Comparison of ENCODE assay signal across 8 cellular contexts in the genomic region with DNA sequence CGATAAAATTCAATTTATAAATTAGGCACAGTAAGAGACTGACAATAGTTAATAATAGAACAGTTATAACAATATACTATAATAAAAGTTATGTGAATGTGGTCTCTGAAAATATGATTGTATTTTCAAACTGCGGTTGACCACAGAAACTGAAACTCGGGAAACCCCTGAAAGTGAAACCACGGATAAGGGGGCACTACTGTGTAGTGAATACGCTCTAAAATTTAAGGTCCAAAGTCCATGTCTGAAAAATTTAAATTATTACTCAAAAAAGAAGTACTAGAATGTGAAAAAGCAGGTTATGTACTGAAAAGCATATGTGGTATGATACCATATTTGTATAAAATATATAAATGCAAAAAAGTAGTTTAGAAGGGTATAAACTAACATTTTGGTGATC. TPM values are rescaled to one million over a fixed set of nuclear protein-coding genes. Genes with fewer than 3 reads are reported as not detected.
DNase-seq lines count a peak whose midpoint lies in the region; ATAC-seq, FAIRE-seq and TF ChIP-seq lines count a peak whose summit lies in the region.

No MANE protein-coding gene starts in this region.

- H3K4me1 ChIP-seq in BLaER1 (peaks cover 52% of the 10 kb centered on the region), MM.1S (ENCODE audit: low read length) (peaks cover 5% of the 10 kb centered on the region; the same call in 1 of the 2 replicates)

- no peak for ATAC-seq in naive thymus-derived CD8-positive, alpha-beta T cell
- no peak for ATAC-seq in HG02642 (IDR thresholded peaks at IDR 0.05; ENCODE audit: poor library complexity, unreplicated experiment)

- H4K20me1 ChIP-seq in BLaER1: no peaks in the 10 kb centered on the region
- no peaks in the 10 kb centered on the region for H4K20me1 ChIP-seq in MM.1S (ENCODE audit: insufficient read depth, low read length)

- FAIRE-seq in GM12891 (lab: Jason Lieb, UNC): no peak

- H3K4me3 Mint-ChIP-seq in naive thymus-derived CD8-positive, alpha-beta T cell: peak overlapping the region in 9 of 10 donors; percentile 82 to 97 (median 92)

- no peaks in the 10 kb centered on the region for H3K79me2 ChIP-seq in MM.1S (ENCODE audit: low read length)

- POLR2A ChIA-PET in naive thymus-derived CD8-positive, alpha-beta T cell (lab: Charles Lee): no interaction called here

- H3K9ac ChIP-seq in BLaER1 (peak overlapping the region; percentile 86), MM.1S (ENCODE audit: low read length) (no peak overlapping the region)

- H3K27me3 ChIP-seq in BLaER1 (no peaks in the 10 kb centered on the region), MM.1S (replicated peaks; ENCODE audit: insufficient read depth, low read length) (peaks cover 16% of the 10 kb centered on the region; the same call in 1 of the 2 replicates)

- peaks cover 29% of the 10 kb centered on the region for H3F3A ChIP-seq in MM.1S (ENCODE audit: insufficient read depth, low read length)

- no peaks in the 10 kb centered on the region for H3K36me3 Mint-ChIP-seq in naive thymus-derived CD8-positive, alpha-beta T cell

- H3K4me2 ChIP-seq in BLaER1 (peak overlapping the region; percentile 89), MM.1S (ENCODE audit: low read depth, low read length) (peak overlapping the region; percentile 96)

- H3K27ac ChIP-seq in BLaER1: peak overlapping the region; percentile 84
- H3K27ac ChIP-seq in MM.1S (ENCODE audit: low read length): no peak overlapping the region

- no peak overlapping the region for H2AFZ ChIP-seq in MM.1S (ENCODE audit: low read length)

- H3K36me3 ChIP-seq in BLaER1: no peaks in the 10 kb centered on the region
- no peaks in the 10 kb centered on the region for H3K36me3 ChIP-seq in MM.1S (replicated peaks; ENCODE audit: insufficient read depth, low read length)

- TF ChIP-seq CTCF in MM.1S (IDR thresholded peaks at IDR 0.05; ENCODE audit: low read length): no peak

- peak overlapping the region; percentile 85 for H3K4me3 ChIP-seq in BLaER1
- H3K4me3 ChIP-seq in MM.1S (ENCODE audit: low read length): peak overlapping the region; percentile 89

- H3K4me1 Mint-ChIP-seq in naive thymus-derived CD8-positive, alpha-beta T cell: peaks cover 11 to 53% (median 44%) of the 10 kb centered on the region in 4 donors

- peak overlapping the region in 8 of 10 donors; percentile 83 to 98 (median 96) for H3K27ac Mint-ChIP-seq in naive thymus-derived CD8-positive, alpha-beta T cell

- H3K9me2 ChIP-seq in MM.1S (replicated peaks; ENCODE audit: insufficient read depth, low read length): no peaks in the 10 kb centered on the region

- H3K9me3 ChIP-seq in BLaER1: no peaks in the 10 kb centered on the region
- no peaks in the 10 kb centered on the region for H3K9me3 ChIP-seq in MM.1S (replicated peaks; ENCODE audit: insufficient read depth, low read length)

- no peaks in the 10 kb centered on the region for H3K27me3 Mint-ChIP-seq in naive thymus-derived CD8-positive, alpha-beta T cell

- no peak for TF ChIP-seq POLR2A in GM12891 (IDR thresholded peaks at IDR 0.05; ENCODE audit: low read depth, low read length)

- DNase-seq in MM.1S: peak; percentile 53
- DNase-seq in dermis blood vessel endothelial cell: peak; percentile 45
- DNase-seq in naive thymus-derived CD8-positive, alpha-beta T cell: peak in 5 of 10 donors; percentile 4 to 45 (median 19)
- DNase-seq in putamen (ENCODE audit: low spot score): no peak
- no peak for DNase-seq in GM12891 (ENCODE audit: insufficient read length, low spot score)
- no peak for DNase-seq in NCI-H2107 (lab: John Stamatoyannopoulos, UW)

- no peaks in the 10 kb centered on the region for H3K9me3 Mint-ChIP-seq in naive thymus-derived CD8-positive, alpha-beta T cell

TF ChIP-seq in GM12891, 5 proteins besides CTCF, POLR2A, EP300 and RAD21:
- TF ChIP-seq TAF1 (IDR thresholded peaks at IDR 0.05; ENCODE audit: low read depth, low read length) (no peak), PAX5 (IDR thresholded peaks at IDR 0.05; ENCODE audit: insufficient read depth, low read length, severe bottlenecking) (no peak), POU2F2 (IDR thresholded peaks at IDR 0.05; ENCODE audit: low read depth, low read length) (no peak), POLR2AphosphoS5 (IDR thresholded peaks at IDR 0.05; ENCODE audit: low read depth, low read length) (no peak), SPI1 (IDR thresholded peaks at IDR 0.05; ENCODE audit: low read depth, low read length) (no peak)

RNA-seq across cellular contexts. Expression of a gene that starts 1.9 kb away (rescaled TPM):
- total RNA-seq in dermis blood vessel endothelial cell: 20.9 and 21.7 TPM in 2 replicates
- 10 to 100 TPM; 11.5 to 16.8 TPM for total RNA-seq in naive thymus-derived CD8-positive, alpha-beta T cell
- 10 to 100 TPM; 36.5 to 51.9 (median 39.6) TPM for polyA plus RNA-seq in naive thymus-derived CD8-positive, alpha-beta T cell
- 99.2 TPM for polyA plus RNA-seq in GM12891 (2012; ENCODE audit: low read depth, missing spikeins)

Comparison
In these comparisons a context has a peak if more than half of its experiments do, and no peak if none do; other contexts are left out.
1. DNase-seq: peak in MM.1S (single experiment) and dermis blood vessel endothelial cell (single experiment); none in putamen (single experiment), GM12891 (single experiment) and NCI-H2107 (single experiment).